In genomic region chr3:117400303-117400702, GRCh38 we compare ENCODE assay signal across 1 cellular context.
TF ChIP-seq lines count a peak whose summit lies in the region.

No MANE protein-coding gene starts in this region.

TF ChIP-seq in GM23338, 12 proteins besides CTCF, POLR2A, EP300 and RAD21 (continued from another document):
- TF ChIP-seq ZNF462 (CRISPR knock-in tag; IDR thresholded peaks at IDR 0.05) (no peak), REST (IDR thresholded peaks at IDR 0.05; ENCODE audit: unreplicated experiment) (no peak), EZH2phosphoT487 (IDR thresholded peaks at IDR 0.05; ENCODE audit: unreplicated experiment) (no peak), NANOG (IDR thresholded peaks at IDR 0.05; ENCODE audit: borderline replicate concordance) (no peak), ZNF331 (CRISPR knock-in tag; IDR thresholded peaks at IDR 0.05; ENCODE audit: low read depth) (no peak), POLR2AphosphoS5 (IDR thresholded peaks at IDR 0.05; ENCODE audit: low read depth) (no peak), ZNF114 (CRISPR knock-in tag; IDR thresholded peaks at IDR 0.05) (no peak), STAT1 (IDR thresholded peaks at IDR 0.05; ENCODE audit: unreplicated experiment) (no peak)
